In the genomic region with DNA sequence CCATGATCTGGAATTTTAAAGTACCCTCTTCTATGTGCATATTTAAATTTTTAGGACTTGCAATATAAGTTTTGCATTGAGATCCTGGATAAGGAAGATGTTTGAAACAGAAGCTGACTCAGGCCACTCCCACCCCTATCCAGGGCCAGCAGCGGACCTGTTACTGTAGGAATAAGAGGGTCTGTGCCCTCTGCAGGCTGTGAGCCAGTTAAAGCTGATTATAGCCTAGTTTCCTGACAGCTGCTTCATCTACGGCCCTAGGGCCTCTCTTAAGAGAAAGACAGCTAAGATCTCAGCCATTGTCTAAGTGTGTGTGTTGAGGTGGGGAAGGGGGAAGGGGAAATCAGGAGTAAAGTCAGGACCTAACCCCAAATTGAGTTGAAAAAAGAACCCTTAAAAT, we compare ENCODE assay signal across 1 cellular context.
TF ChIP-seq lines count a peak whose summit lies in the region.

No MANE protein-coding gene starts in this region.

TF ChIP-seq in GM23338, 12 proteins besides CTCF, POLR2A, EP300 and RAD21 (continued from another document):
- TF ChIP-seq, protein P1, sequence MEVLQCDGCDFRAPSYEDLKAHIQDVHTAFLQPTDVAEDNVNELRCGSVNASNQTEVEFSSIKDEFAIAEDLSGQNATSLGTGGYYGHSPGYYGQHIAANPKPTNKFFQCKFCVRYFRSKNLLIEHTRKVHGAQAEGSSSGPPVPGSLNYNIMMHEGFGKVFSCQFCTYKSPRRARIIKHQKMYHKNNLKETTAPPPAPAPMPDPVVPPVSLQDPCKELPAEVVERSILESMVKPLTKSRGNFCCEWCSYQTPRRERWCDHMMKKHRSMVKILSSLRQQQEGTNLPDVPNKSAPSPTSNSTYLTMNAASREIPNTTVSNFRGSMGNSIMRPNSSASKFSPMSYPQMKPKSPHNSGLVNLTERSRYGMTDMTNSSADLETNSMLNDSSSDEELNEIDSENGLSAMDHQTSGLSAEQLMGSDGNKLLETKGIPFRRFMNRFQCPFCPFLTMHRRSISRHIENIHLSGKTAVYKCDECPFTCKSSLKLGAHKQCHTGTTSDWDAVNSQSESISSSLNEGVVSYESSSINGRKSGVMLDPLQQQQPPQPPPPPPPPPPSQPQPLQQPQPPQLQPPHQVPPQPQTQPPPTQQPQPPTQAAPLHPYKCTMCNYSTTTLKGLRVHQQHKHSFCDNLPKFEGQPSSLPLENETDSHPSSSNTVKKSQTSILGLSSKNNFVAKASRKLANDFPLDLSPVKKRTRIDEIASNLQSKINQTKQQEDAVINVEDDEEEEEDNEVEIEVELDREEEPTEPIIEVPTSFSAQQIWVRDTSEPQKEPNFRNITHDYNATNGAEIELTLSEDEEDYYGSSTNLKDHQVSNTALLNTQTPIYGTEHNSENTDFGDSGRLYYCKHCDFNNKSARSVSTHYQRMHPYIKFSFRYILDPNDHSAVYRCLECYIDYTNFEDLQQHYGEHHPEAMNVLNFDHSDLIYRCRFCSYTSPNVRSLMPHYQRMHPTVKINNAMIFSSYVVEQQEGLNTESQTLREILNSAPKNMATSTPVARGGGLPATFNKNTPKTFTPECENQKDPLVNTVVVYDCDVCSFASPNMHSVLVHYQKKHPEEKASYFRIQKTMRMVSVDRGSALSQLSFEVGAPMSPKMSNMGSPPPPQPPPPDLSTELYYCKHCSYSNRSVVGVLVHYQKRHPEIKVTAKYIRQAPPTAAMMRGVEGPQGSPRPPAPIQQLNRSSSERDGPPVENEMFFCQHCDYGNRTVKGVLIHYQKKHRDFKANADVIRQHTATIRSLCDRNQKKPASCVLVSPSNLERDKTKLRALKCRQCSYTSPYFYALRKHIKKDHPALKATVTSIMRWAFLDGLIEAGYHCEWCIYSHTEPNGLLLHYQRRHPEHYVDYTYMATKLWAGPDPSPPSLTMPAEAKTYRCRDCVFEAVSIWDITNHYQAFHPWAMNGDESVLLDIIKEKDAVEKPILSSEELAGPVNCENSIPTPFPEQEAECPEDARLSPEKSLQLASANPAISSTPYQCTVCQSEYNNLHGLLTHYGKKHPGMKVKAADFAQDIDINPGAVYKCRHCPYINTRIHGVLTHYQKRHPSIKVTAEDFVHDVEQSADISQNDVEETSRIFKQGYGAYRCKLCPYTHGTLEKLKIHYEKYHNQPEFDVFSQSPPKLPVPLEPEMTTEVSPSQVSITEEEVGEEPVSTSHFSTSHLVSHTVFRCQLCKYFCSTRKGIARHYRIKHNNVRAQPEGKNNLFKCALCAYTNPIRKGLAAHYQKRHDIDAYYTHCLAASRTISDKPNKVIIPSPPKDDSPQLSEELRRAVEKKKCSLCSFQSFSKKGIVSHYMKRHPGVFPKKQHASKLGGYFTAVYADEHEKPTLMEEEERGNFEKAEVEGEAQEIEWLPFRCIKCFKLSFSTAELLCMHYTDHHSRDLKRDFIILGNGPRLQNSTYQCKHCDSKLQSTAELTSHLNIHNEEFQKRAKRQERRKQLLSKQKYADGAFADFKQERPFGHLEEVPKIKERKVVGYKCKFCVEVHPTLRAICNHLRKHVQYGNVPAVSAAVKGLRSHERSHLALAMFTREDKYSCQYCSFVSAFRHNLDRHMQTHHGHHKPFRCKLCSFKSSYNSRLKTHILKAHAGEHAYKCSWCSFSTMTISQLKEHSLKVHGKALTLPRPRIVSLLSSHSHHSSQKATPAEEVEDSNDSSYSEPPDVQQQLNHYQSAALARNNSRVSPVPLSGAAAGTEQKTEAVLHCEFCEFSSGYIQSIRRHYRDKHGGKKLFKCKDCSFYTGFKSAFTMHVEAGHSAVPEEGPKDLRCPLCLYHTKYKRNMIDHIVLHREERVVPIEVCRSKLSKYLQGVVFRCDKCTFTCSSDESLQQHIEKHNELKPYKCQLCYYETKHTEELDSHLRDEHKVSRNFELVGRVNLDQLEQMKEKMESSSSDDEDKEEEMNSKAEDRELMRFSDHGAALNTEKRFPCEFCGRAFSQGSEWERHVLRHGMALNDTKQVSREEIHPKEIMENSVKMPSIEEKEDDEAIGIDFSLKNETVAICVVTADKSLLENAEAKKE (CRISPR knock-in tag; IDR thresholded peaks at IDR 0.05): no peak
